In the genomic region with DNA sequence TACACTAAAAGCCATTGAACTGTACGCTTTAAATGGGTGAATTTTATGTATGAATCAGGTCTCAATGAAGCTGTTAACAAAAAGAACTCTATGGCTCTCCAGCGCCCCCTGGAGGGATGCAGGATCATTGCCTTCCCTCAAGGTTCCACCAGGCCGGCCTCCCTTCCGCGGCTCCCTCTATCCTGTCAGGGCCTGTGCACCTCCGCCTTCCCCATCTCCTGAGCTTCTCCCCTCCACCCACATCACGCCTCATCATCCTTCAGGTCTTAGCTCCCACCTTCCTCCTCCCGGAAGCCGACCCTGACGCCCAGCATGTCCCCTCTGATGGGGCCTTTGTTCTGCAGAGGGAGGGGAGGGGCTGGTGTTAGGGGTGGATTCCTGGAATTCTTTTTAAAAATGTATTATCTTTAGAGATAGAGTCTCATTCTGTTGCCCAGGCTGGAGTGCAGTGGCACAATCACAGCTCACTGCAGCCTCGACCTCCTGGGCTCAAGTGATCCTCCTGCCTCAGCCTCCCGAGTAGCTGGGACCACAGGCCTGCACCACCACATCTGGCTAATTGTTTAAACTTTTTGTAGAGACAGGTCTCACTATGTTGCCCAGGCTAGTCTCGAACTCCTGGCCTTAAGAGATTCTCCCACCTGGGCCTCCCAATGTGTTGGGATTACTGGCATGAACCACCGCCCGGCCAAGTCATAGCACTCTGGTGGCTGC, we compare ENCODE assay signal across 8 cellular contexts. TPM values are rescaled to one million over a fixed set of nuclear protein-coding genes. Genes with fewer than 3 reads are reported as not detected.
DNase-seq lines count a peak whose midpoint lies in the region; ATAC-seq, FAIRE-seq and TF ChIP-seq lines count a peak whose summit lies in the region.

No MANE protein-coding gene starts in this region.

- H3K9me3 ChIP-seq in colonic mucosa (no peaks in the 10 kb centered on the region), HepG2 (ENCODE audit: low read length) (no peaks in the 10 kb centered on the region)

- H3K4me2 ChIP-seq in HepG2 (ENCODE audit: low read depth, low read length), result no peak overlapping the region

- no peak for FAIRE-seq in HepG2 (lab: Jason Lieb, UNC)

- no peaks in the 10 kb centered on the region for H3K4me1 ChIP-seq in colonic mucosa
- H3K4me1 ChIP-seq in HepG2 (ENCODE audit: insufficient read depth, low read length), result no peaks in the 10 kb centered on the region

- intact Hi-C loops in colonic mucosa (cut with DNase I), result no loop called here
- intact Hi-C loops in HepG2 (cut with micrococcal nuclease; ENCODE audit: unreplicated experiment), result loop anchor here (1.0 kb wide), 1 partner anchor 95 kb away; no protein-coding TSS in a partner anchor

- H3K9ac ChIP-seq in colonic mucosa (ENCODE audit: low read depth in 2 of 2, low read length in 2 of 2) (no peak overlapping the region), HepG2 (ENCODE audit: insufficient read depth, low read depth, low read length) (no peak overlapping the region)

- H4K20me1 ChIP-seq in HepG2 (ENCODE audit: insufficient read depth, low read length), result no peaks in the 10 kb centered on the region

- in situ Hi-C loops in GM13977 (cut with MboI; ENCODE audit: low pct_unique_long_range_greater_than_20kb, low sequenced_read_pairs, unreplicated experiment) (no loop called here), HepG2 (cut with HindIII; ENCODE audit: extremely low pct_ligation_motif_present, low pct_unique_long_range_greater_than_20kb) (loop anchor here (5.0 kb wide), 1 partner anchor 94 kb away; no protein-coding TSS in a partner anchor)

- H3K4me3 ChIP-seq in AG04449 (ENCODE audit: low read depth, low read length), result no peak overlapping the region
- no peak overlapping the region for H3K4me3 ChIP-seq in colonic mucosa
- H3K4me3 ChIP-seq in HepG2 (replicated peaks in 1 of 3; ENCODE audit: insufficient read depth in 1 of 3, low read depth in 2 of 3, low read length in 3 of 3), result no peak overlapping the region

- H2AFZ ChIP-seq in HepG2 (ENCODE audit: low read length), result no peak overlapping the region

- BruUV-seq in HepG2 (replicated peaks; lab: Mats Ljungman, UMichigan), result no TSS peak

- TF ChIP-seq CTCF in AG04449 (IDR thresholded peaks at IDR 0.05; ENCODE audit: insufficient read depth, low read length, missing control alignments), result peak; percentile 86
- TF ChIP-seq CTCF in GM13977 (IDR thresholded peaks at IDR 0.05; ENCODE audit: extremely low read depth, insufficient read depth, missing control alignments), result peak; percentile 80
- peak; percentile 90 for TF ChIP-seq CTCF in colonic mucosa (IDR thresholded peaks at IDR 0.05)
- peak; percentile 84 for TF ChIP-seq CTCF in HepG2 (CRISPR knock-in tag; IDR thresholded peaks at IDR 0.05)

- TF ChIP-seq EP300 in HepG2 (IDR thresholded peaks at IDR 0.05; ENCODE audit: low read depth in 2 of 2, low read length in 2 of 2) (no peak), HepG2 (CRISPR knock-in tag; IDR thresholded peaks at IDR 0.05; ENCODE audit: borderline replicate concordance) (no peak)

- no peak for TF ChIP-seq POLR2A in HepG2 (IDR thresholded peaks at IDR 0.05; ENCODE audit: insufficient read depth in 1 of 2, low read depth in 2 of 2, low read length in 2 of 2)

- no peaks in the 10 kb centered on the region for H3K79me2 ChIP-seq in HepG2 (ENCODE audit: insufficient read depth, low read length)

- TF ChIP-seq RAD21 in HepG2 (CRISPR knock-in tag; IDR thresholded peaks at IDR 0.05), result peak; percentile 70

- no peaks in the 10 kb centered on the region for H3K27me3 ChIP-seq in colonic mucosa
- peaks cover 0 to 13% of the 10 kb centered on the region in 2 experiments; a peak in 2 of 5 replicates for H3K27me3 ChIP-seq in HepG2 (ENCODE audit: control insufficient read depth in 1 of 2, insufficient read depth in 2 of 2, low read length in 2 of 2)

- no peak for DNase-seq in AG04449 (ENCODE audit: low read depth, low spot score)
- DNase-seq in GM13977 (ENCODE audit: low spot score), result peak; percentile 81
- peak; percentile 38 for DNase-seq in NCI-H345 (lab: John Stamatoyannopoulos, UW)
- DNase-seq in activated CD4-positive, alpha-beta T cell treated with anti-CD3 and anti-CD28 coated beads for 4 hours, result peak; percentile 79 to 85
- DNase-seq in colonic mucosa, result peak; percentile 76
- DNase-seq in HepG2 (ENCODE audit: low spot score), result peak; percentile 58
- peak; percentile 73 to 80 (median 74) for DNase-seq in stimulated activated CD4-positive, alpha-beta T cell treated with anti-CD3 and anti-CD28 coated beads, TNF-alpha, amount 100 ng/mL, for 24 hours (ENCODE audit: low read depth in 3 of 3)

- H3K27ac ChIP-seq in colonic mucosa, result no peak overlapping the region
- H3K27ac ChIP-seq in HepG2 (ENCODE audit: extremely low read length, insufficient read depth, low read length), result no peak overlapping the region

- POLR2A ChIA-PET in AG04449 (lab: Yijun Ruan, JAX) (no interaction called here), HepG2 (lab: Yijun Ruan, JAX) (interaction anchor here (1.5 kb wide), 1 partner anchor 43 kb away, joined by 5 read pairs; a partner anchor contains a TSS)

- no peaks in the 10 kb centered on the region for H3K36me3 ChIP-seq in colonic mucosa
- H3K36me3 ChIP-seq in HepG2 (replicated peaks in 1 of 2; ENCODE audit: control insufficient read depth in 1 of 2, insufficient read depth in 2 of 2, low read length in 2 of 2), result no peaks in the 10 kb centered on the region

- 24% methylated on average over 14 of the region's 15 CpGs for WGBS in HepG2 (ENCODE audit: low lambda C conversion rate)

- CTCF ChIA-PET in AG04449 (lab: Yijun Ruan, JAX), result interaction anchor here (0.6 to 8.7 kb wide), 38 partner anchors 8 to 332 kb away, joined by 3 to 284 read pairs (median 7); a partner anchor contains a TSS
- CTCF ChIA-PET in HepG2 (lab: Yijun Ruan, JAX; ENCODE audit: low intra/inter-chr PET ratio, low total read pairs), result interaction anchor here (1.9 to 2.5 kb wide), 3 partner anchors 87 to 108 kb away, joined by 4 to 37 read pairs (median 15); no protein-coding TSS in a partner anchor

- ATAC-seq in HepG2 (peak; percentile 89), HG02759 (IDR thresholded peaks at IDR 0.05; ENCODE audit: unreplicated experiment) (no peak)

RNA-seq across cellular contexts. Expression of a gene that starts 27.7 kb away (rescaled TPM):
- 1 to 10 TPM; 2.3 to 2.6 TPM for total RNA-seq in colonic mucosa
- total RNA-seq in HepG2 (2016; rRNA removed; fragmentation: Illumina TruSeq; extraction: Trizol), result 0.09 and 1.2 TPM in 2 replicates
- total RNA-seq in HepG2 (2016; cell fraction: cytosol; rRNA removed; fragmentation: Illumina TruSeq; extraction: Trizol; ENCODE audit: low read depth), result 1.1 and 1.5 TPM in 2 replicates
- total RNA-seq in HepG2 (2016; cell fraction: insoluble cytoplasmic fraction; rRNA removed; fragmentation: Illumina TruSeq; extraction: Trizol), result not detected in 2 replicates
- total RNA-seq in HepG2 (2016; cell fraction: membrane; rRNA removed; fragmentation: Illumina TruSeq; extraction: Trizol), result 0.52 and 0.62 TPM in 2 replicates
- not detected in 2 replicates for total RNA-seq in HepG2 (2016; cell fraction: nucleus; rRNA removed; fragmentation: Illumina TruSeq; extraction: Trizol)
- polyA plus RNA-seq in HepG2 (2011; rRNA removed), result 0.70 and 0.94 TPM in 2 replicates
- polyA plus RNA-seq in HepG2 (2011; cell fraction: cytosol; rRNA removed), result 0.39 and 0.59 TPM in 2 replicates
- polyA plus RNA-seq in HepG2 (2011; cell fraction: nucleus; rRNA removed), result 2.3 and 2.8 TPM in 2 replicates
- 0.25 and 0.93 TPM in 2 replicates for polyA plus RNA-seq in HepG2 (2012)
- polyA plus RNA-seq in HepG2 (2016; cell fraction: cytosol; fragmentation: Illumina TruSeq; extraction: Trizol; ENCODE audit: low read depth), result 0.09 and 0.23 TPM in 2 replicates
- not detected in 2 replicates for polyA plus RNA-seq in HepG2 (2016; cell fraction: insoluble cytoplasmic fraction; fragmentation: Illumina TruSeq; extraction: Trizol; ENCODE audit: low read depth)
- polyA plus RNA-seq in HepG2 (2016; cell fraction: membrane; fragmentation: Illumina TruSeq; extraction: Trizol; ENCODE audit: low read depth), result 0.41 and 0.55 TPM in 2 replicates
- polyA plus RNA-seq in HepG2 (2016; cell fraction: nucleus; fragmentation: Illumina TruSeq; extraction: Trizol; ENCODE audit: insufficient read depth, low read depth), result 0.29 TPM in 1 of 2 replicates, not detected in the other
- 0.82 and 12.4 TPM in 2 replicates for polyA minus RNA-seq in HepG2 (2011; rRNA and poly(A)+ RNA removed; ENCODE audit: low replicate concordance)
- polyA minus RNA-seq in HepG2 (2011; cell fraction: cytosol; rRNA and poly(A)+ RNA removed), result 0.69 and 0.70 TPM in 2 replicates
- 0.50 and 0.64 TPM in 2 replicates for polyA minus RNA-seq in HepG2 (2011; cell fraction: nucleus; rRNA and poly(A)+ RNA removed)

RNA-seq across cellular contexts. Expression of a gene that starts 42.6 kb away (rescaled TPM):
- 10 to 100 TPM in 1 of 2 donors, 1 to 10 TPM in 1; 6.3 to 17.8 TPM for total RNA-seq in colonic mucosa
- total RNA-seq in HepG2 (2016; rRNA removed; fragmentation: Illumina TruSeq; extraction: Trizol), result 8.0 and 12.0 TPM in 2 replicates
- total RNA-seq in HepG2 (2016; cell fraction: cytosol; rRNA removed; fragmentation: Illumina TruSeq; extraction: Trizol; ENCODE audit: low read depth), result 11.3 and 11.4 TPM in 2 replicates
- total RNA-seq in HepG2 (2016; cell fraction: insoluble cytoplasmic fraction; rRNA removed; fragmentation: Illumina TruSeq; extraction: Trizol), result 6.8 and 12.8 TPM in 2 replicates
- 8.6 and 9.9 TPM in 2 replicates for total RNA-seq in HepG2 (2016; cell fraction: membrane; rRNA removed; fragmentation: Illumina TruSeq; extraction: Trizol)
- 12.8 and 13.1 TPM in 2 replicates for total RNA-seq in HepG2 (2016; cell fraction: nucleus; rRNA removed; fragmentation: Illumina TruSeq; extraction: Trizol)
- 9.2 and 12.5 TPM in 2 replicates for polyA plus RNA-seq in HepG2 (2011; rRNA removed)
- polyA plus RNA-seq in HepG2 (2011; cell fraction: cytosol; rRNA removed), result 4.0 and 5.9 TPM in 2 replicates
- polyA plus RNA-seq in HepG2 (2011; cell fraction: nucleus; rRNA removed), result 50.6 and 52.9 TPM in 2 replicates
- 6.5 and 9.0 TPM in 2 replicates for polyA plus RNA-seq in HepG2 (2012)
- polyA plus RNA-seq in HepG2 (2016; cell fraction: cytosol; fragmentation: Illumina TruSeq; extraction: Trizol; ENCODE audit: low read depth), result 2.1 and 2.4 TPM in 2 replicates
- 6.9 and 11.0 TPM in 2 replicates for polyA plus RNA-seq in HepG2 (2016; cell fraction: insoluble cytoplasmic fraction; fragmentation: Illumina TruSeq; extraction: Trizol; ENCODE audit: low read depth)
- 3.7 and 4.3 TPM in 2 replicates for polyA plus RNA-seq in HepG2 (2016; cell fraction: membrane; fragmentation: Illumina TruSeq; extraction: Trizol; ENCODE audit: low read depth)
- 28.7 and 30.5 TPM in 2 replicates for polyA plus RNA-seq in HepG2 (2016; cell fraction: nucleus; fragmentation: Illumina TruSeq; extraction: Trizol; ENCODE audit: insufficient read depth, low read depth)
- 18.8 and 19.4 TPM in 2 replicates for polyA minus RNA-seq in HepG2 (2011; rRNA and poly(A)+ RNA removed; ENCODE audit: low replicate concordance)
- polyA minus RNA-seq in HepG2 (2011; cell fraction: cytosol; rRNA and poly(A)+ RNA removed), result 3.9 and 7.7 TPM in 2 replicates
- 16.0 and 18.4 TPM in 2 replicates for polyA minus RNA-seq in HepG2 (2011; cell fraction: nucleus; rRNA and poly(A)+ RNA removed)

RNA-seq across cellular contexts. Expression of a gene that starts 59.7 kb away (rescaled TPM):
- total RNA-seq in colonic mucosa (under 1 TPM; 0.74 to 0.82 TPM), HepG2 (2016; rRNA removed; fragmentation: Illumina TruSeq; extraction: Trizol) (0.09 TPM in 1 of 2 replicates, not detected in the other)
- not detected in 2 replicates for total RNA-seq in HepG2 (2016; cell fraction: cytosol; rRNA removed; fragmentation: Illumina TruSeq; extraction: Trizol; ENCODE audit: low read depth)
- total RNA-seq in HepG2 (2016; cell fraction: insoluble cytoplasmic fraction; rRNA removed; fragmentation: Illumina TruSeq; extraction: Trizol), result not detected in 2 replicates
- 0.07 TPM in 1 of 2 replicates, not detected in the other for total RNA-seq in HepG2 (2016; cell fraction: membrane; rRNA removed; fragmentation: Illumina TruSeq; extraction: Trizol)
- total RNA-seq in HepG2 (2016; cell fraction: nucleus; rRNA removed; fragmentation: Illumina TruSeq; extraction: Trizol), result not detected in 2 replicates
- polyA plus RNA-seq in HepG2 (2011; rRNA removed), result 0.24 and 0.26 TPM in 2 replicates
- 0.18 and 0.28 TPM in 2 replicates for polyA plus RNA-seq in HepG2 (2011; cell fraction: cytosol; rRNA removed)
- 0.50 and 0.66 TPM in 2 replicates for polyA plus RNA-seq in HepG2 (2011; cell fraction: nucleus; rRNA removed)
- polyA plus RNA-seq in HepG2 (2012), result 0.20 and 0.30 TPM in 2 replicates
- polyA plus RNA-seq in HepG2 (2016; cell fraction: cytosol; fragmentation: Illumina TruSeq; extraction: Trizol; ENCODE audit: low read depth), result not detected in 2 replicates
- not detected in 2 replicates for polyA plus RNA-seq in HepG2 (2016; cell fraction: insoluble cytoplasmic fraction; fragmentation: Illumina TruSeq; extraction: Trizol; ENCODE audit: low read depth)
- not detected in 2 replicates for polyA plus RNA-seq in HepG2 (2016; cell fraction: membrane; fragmentation: Illumina TruSeq; extraction: Trizol; ENCODE audit: low read depth)
- not detected in 2 replicates for polyA plus RNA-seq in HepG2 (2016; cell fraction: nucleus; fragmentation: Illumina TruSeq; extraction: Trizol; ENCODE audit: insufficient read depth, low read depth)
- 0.48 and 6.7 TPM in 2 replicates for polyA minus RNA-seq in HepG2 (2011; rRNA and poly(A)+ RNA removed; ENCODE audit: low replicate concordance)
- 0.10 and 0.18 TPM in 2 replicates for polyA minus RNA-seq in HepG2 (2011; cell fraction: cytosol; rRNA and poly(A)+ RNA removed)
- 0.25 TPM in 1 of 2 replicates, not detected in the other for polyA minus RNA-seq in HepG2 (2011; cell fraction: nucleus; rRNA and poly(A)+ RNA removed)
